In genomic region chr15:31328999-31329639, GRCh38 we compare ENCODE assay signal across 8 cellular contexts. TPM values are rescaled to one million over a fixed set of nuclear protein-coding genes. Genes with fewer than 3 reads are reported as not detected.
A peak's percentile ranks its signal among the peaks of the same experiment; 100 is the strongest.
DNase-seq lines count a peak whose midpoint lies in the region; ATAC-seq and TF ChIP-seq lines count a peak whose summit lies in the region.

No MANE protein-coding gene starts in this region.

- peak overlapping the region; percentile 84 for H3K4me2 ChIP-seq in Loucy (ENCODE audit: low read depth, low read length, poor library complexity, severe bottlenecking)
- H3K4me2 ChIP-seq in mesendoderm (ENCODE audit: low read length) = peak overlapping the region; percentile 67

- peaks cover 3% of the 10 kb centered on the region; the same call in 1 of the 2 replicates for H3F3A ChIP-seq in Loucy (ENCODE audit: low read depth)

- peak overlapping the region; percentile 66 for H3K9ac ChIP-seq in ES-I3 (ENCODE audit: low read depth, low read length)
- H3K9ac ChIP-seq in Loucy (ENCODE audit: low read depth, low read length, poor library complexity, severe bottlenecking) = peak overlapping the region; percentile 88
- peak overlapping the region; percentile 60 for H3K9ac ChIP-seq in mesendoderm (ENCODE audit: low read length)

- TF ChIP-seq CTCF in Loucy (conservative IDR thresholded peaks at IDR 0.05; ENCODE audit: low read length) (no peak), MCF 10A (IDR thresholded peaks at IDR 0.05; ENCODE audit: unreplicated experiment) (no peak), uterus (IDR thresholded peaks at IDR 0.05) (no peak)

- H3K27me3 ChIP-seq in Loucy (ENCODE audit: insufficient read depth, low read length, poor library complexity, severe bottlenecking) (no peaks in the 10 kb centered on the region), mesendoderm (ENCODE audit: insufficient read depth, low read length, poor library complexity) (no peaks in the 10 kb centered on the region), uterus (no peaks in the 10 kb centered on the region)

- H3K36me3 Mint-ChIP-seq in MCF 10A (ENCODE audit: insufficient read depth, unreplicated experiment) = peaks cover 16% of the 10 kb centered on the region

- H3K79me2 ChIP-seq in Loucy (ENCODE audit: insufficient read depth, low read length) (peaks cover 74% of the 10 kb centered on the region), mesendoderm (ENCODE audit: control insufficient read depth, insufficient read depth, low read length) (peaks cover 33% of the 10 kb centered on the region)

- ATAC-seq in HG02798 (IDR thresholded peaks at IDR 0.05; ENCODE audit: poor library complexity, unreplicated experiment) = no peak
- no peak for ATAC-seq in GM21723 (IDR thresholded peaks at IDR 0.05; ENCODE audit: unreplicated experiment)

- peaks cover 32% of the 10 kb centered on the region for H3K4me1 Mint-ChIP-seq in MCF 10A (ENCODE audit: insufficient read depth, unreplicated experiment)

- peak overlapping the region; percentile 62 for H3K27ac Mint-ChIP-seq in MCF 10A (ENCODE audit: low read depth, unreplicated experiment)

- H2BK120ac ChIP-seq in mesendoderm (ENCODE audit: low read depth, low read length) = no peak overlapping the region

- peak overlapping the region; percentile 95 for H3K4me3 Mint-ChIP-seq in MCF 10A (ENCODE audit: unreplicated experiment)

- no peak overlapping the region for H4K8ac ChIP-seq in mesendoderm (ENCODE audit: low read depth, low read length)

- H3K9me3 ChIP-seq in ES-I3 (ENCODE audit: control insufficient read depth, insufficient read depth, low read length) (no peaks in the 10 kb centered on the region), Loucy (ENCODE audit: insufficient read depth, low read depth, low read length) (no peaks in the 10 kb centered on the region), uterus (no peaks in the 10 kb centered on the region)

- peaks cover 64% of the 10 kb centered on the region for H4K20me1 ChIP-seq in Loucy (ENCODE audit: insufficient read depth, low read length, poor library complexity, severe bottlenecking)

- H3K36me3 ChIP-seq in ES-I3 (ENCODE audit: insufficient read depth, low read length) = no peaks in the 10 kb centered on the region
- no peaks in the 10 kb centered on the region for H3K36me3 ChIP-seq in Loucy (ENCODE audit: insufficient read depth, low read length)
- no peaks in the 10 kb centered on the region for H3K36me3 ChIP-seq in mesendoderm (ENCODE audit: control insufficient read depth, insufficient read depth, low read length)
- H3K36me3 ChIP-seq in uterus = no peaks in the 10 kb centered on the region

- no TSS peak for BruUV-seq in MCF 10A (replicated peaks; lab: Mats Ljungman, UMichigan)

- no peak overlapping the region for H3K4ac ChIP-seq in mesendoderm (ENCODE audit: low read depth, low read length)

- no peak overlapping the region for H3K23ac ChIP-seq in mesendoderm (ENCODE audit: low read length)

- WGBS in mesendoderm (ENCODE audit: extremely low coverage, insufficient coverage, low lambda C conversion rate) = no CpG with 5 or more reads among the region's 29 CpGs

- H4K5ac ChIP-seq in mesendoderm (ENCODE audit: low read length) = no peak overlapping the region

- H3K56ac ChIP-seq in mesendoderm (ENCODE audit: low read length) = peak overlapping the region; percentile 22

- peak; percentile 24 for DNase-seq in MCF 10A (ENCODE audit: unreplicated experiment)
- DNase-seq in mesendoderm = peak; percentile 55
- no peak for DNase-seq in uterus
- DNase-seq in H4 (ENCODE audit: low spot score) = no peak

- H3K27ac ChIP-seq in mesendoderm (ENCODE audit: low read depth, low read length) = no peak overlapping the region
- H3K27ac ChIP-seq in uterus = peak overlapping the region; percentile 92 to 99

- no peaks in the 10 kb centered on the region for H3K27me3 Mint-ChIP-seq in MCF 10A (ENCODE audit: insufficient read depth, unreplicated experiment)

- peaks cover 29% of the 10 kb centered on the region for H3K79me1 ChIP-seq in mesendoderm (ENCODE audit: low read length)

- no peak overlapping the region for H3K18ac ChIP-seq in mesendoderm (ENCODE audit: low read length)

- no peak overlapping the region for H2BK15ac ChIP-seq in mesendoderm (replicated peaks; ENCODE audit: low read depth)

- H2AK5ac ChIP-seq in mesendoderm (ENCODE audit: low read length) = no peak overlapping the region

- H2BK5ac ChIP-seq in mesendoderm (ENCODE audit: low read length) = no peak overlapping the region

- H3K9me3 Mint-ChIP-seq in MCF 10A (ENCODE audit: unreplicated experiment) = no peaks in the 10 kb centered on the region

- POLR2A ChIA-PET in MCF 10A (lab: Yijun Ruan, JAX) = interaction anchor here (0.5 to 5.1 kb wide), 17 partner anchors 22 to 338 kb away, joined by 3 to 59 read pairs (median 4); partner anchors contain the start of gene MTMR10

- H3K4me3 ChIP-seq in Loucy (ENCODE audit: low read length, poor library complexity, severe bottlenecking) (peak overlapping the region; percentile 86), mesendoderm (ENCODE audit: low read length) (peak overlapping the region; percentile 37), uterus (peak overlapping the region; percentile 58 to 70)

- no peaks in the 10 kb centered on the region for H3K9me2 ChIP-seq in Loucy (replicated peaks; ENCODE audit: low read depth, low read length)

- H3K4me1 ChIP-seq in ES-I3 (ENCODE audit: insufficient read depth, low read length) (peaks cover 11% of the 10 kb centered on the region), Loucy (ENCODE audit: insufficient read depth, low read length, poor library complexity, severe bottlenecking) (peaks cover 64% of the 10 kb centered on the region), mesendoderm (ENCODE audit: control insufficient read depth, low read depth, low read length) (peaks cover 3% of the 10 kb centered on the region), uterus (peaks cover 0 to 4% of the 10 kb centered on the region in 2 donors)

- H2AFZ ChIP-seq in Loucy (ENCODE audit: low read length) = 0 out of 2 replicates have a peak overlapping the region, but pooled peaks have one; percentile 71

- intact Hi-C loops in MCF 10A (cut with micrococcal nuclease) (loop anchor here (1.0 to 5.0 kb wide), 3 partner anchors 33 to 159 kb away; no protein-coding TSS in a partner anchor), uterus (cut with DNase I; ENCODE audit: low total_unique reads) (no loop called here)

- CTCF ChIA-PET in MCF 10A (lab: Yijun Ruan, JAX) = interaction anchor here (0.6 to 2.4 kb wide), 9 partner anchors 13 to 1270 kb away, joined by 3 to 17 read pairs (median 4); no protein-coding TSS in a partner anchor

- no peak for TF ChIP-seq POLR2A in uterus (IDR thresholded peaks at IDR 0.05)

RNA-seq across cellular contexts. Expression of gene KLF13, which starts 2.5 kb away (rescaled TPM):
- total RNA-seq in MCF 10A (2022) = 83.1 and 110 TPM in 2 replicates
- polyA plus RNA-seq in mesendoderm (2013, experiment 1 of 2) = 28.4 TPM
- 29.2 TPM for polyA plus RNA-seq in mesendoderm (2013, experiment 2 of 2)
- 10 to 100 TPM; 20.2 to 58.8 (median 25.7) TPM for total RNA-seq in uterus
- 12.0 and 20.8 TPM in 2 replicates for total RNA-seq in H4 (2014; rRNA removed; shearing (Covaris generic))

Comparison
In these comparisons a context has a peak if more than half of its experiments do, and no peak if none do; other contexts are left out.
1. DNase-seq: peak in MCF 10A (single experiment) and mesendoderm (single experiment); none in uterus (0 of 2) and H4 (single experiment).
2. Peak in every context shown above with its lines, with median percentiles within 50 percentile points of each other: H3K9ac ChIP-seq and H3K4me3 ChIP-seq.